In the genomic region with DNA sequence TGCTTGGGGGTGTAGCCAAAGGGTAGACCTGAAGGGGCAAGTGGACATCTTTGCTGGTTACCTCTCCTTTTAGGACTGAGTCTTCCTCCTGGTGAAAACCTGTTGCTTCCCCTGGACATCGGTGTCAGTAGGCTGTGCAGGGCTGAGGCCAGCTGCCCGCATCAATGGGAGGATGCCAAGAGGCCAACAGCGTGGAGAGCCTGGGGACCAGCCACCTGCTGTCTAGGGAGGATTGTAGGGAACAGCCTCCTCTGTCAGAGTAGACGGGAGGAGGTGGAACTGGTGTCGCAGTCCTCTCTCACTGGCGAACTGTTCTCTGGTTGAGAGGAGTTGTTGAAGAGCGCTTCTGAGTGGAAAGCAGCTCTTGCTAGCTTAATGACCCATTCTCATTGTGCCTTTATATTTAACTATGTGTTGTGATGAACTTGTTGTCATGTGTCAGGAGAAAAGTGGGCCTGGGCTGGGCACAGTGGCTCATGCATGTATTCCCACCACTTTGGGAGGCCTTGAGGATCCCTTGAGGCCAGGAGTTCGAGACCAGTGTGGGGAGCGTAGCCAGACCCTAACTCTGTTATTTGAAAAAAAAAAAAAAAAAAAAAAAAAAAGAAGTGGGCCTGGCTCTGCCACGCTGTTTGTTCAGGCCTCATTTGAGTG, we compare ENCODE assay signal across 9 cellular contexts. TPM values are rescaled to one million over a fixed set of nuclear protein-coding genes. Genes with fewer than 3 reads are reported as not detected.
A peak's percentile ranks its signal among the peaks of the same experiment; 100 is the strongest.
DNase-seq lines count a peak whose midpoint lies in the region; ATAC-seq lines count a peak whose summit lies in the region.
"Had no signal": no experiment of that assay in that cellular context is flagged by ENCODE, and none has a peak within 500 bp of the region (broad histone marks: within the 10 kb centered on the region; RNA-seq: fewer than 3 reads in every experiment).

No MANE protein-coding gene starts in this region.

- H3K27ac Mint-ChIP-seq in CD8-positive, alpha-beta memory T cell, result peak overlapping the region in 6 of 8 donors; percentile 4 to 92 (median 90)

- ATAC-seq in GM21737 (IDR thresholded peaks at IDR 0.05; ENCODE audit: unreplicated experiment), result no peak

- H3K4me1 Mint-ChIP-seq in CD8-positive, alpha-beta memory T cell, result peaks cover 19 to 47% (median 38%) of the 10 kb centered on the region in 3 donors

- H3K27me3 ChIP-seq in CD8-positive, alpha-beta memory T cell (ENCODE audit: insufficient read depth, low read length, poor library complexity, severe bottlenecking), result no peaks in the 10 kb centered on the region
- H3K27me3 ChIP-seq in ectodermal cell (ENCODE audit: control insufficient read depth, insufficient read depth, low read length, poor library complexity, severe bottlenecking), result no peaks in the 10 kb centered on the region
- H3K27me3 ChIP-seq in neuron (ENCODE audit: insufficient read depth, low read length), result no peaks in the 10 kb centered on the region

- no peak for DNase-seq in CD8-positive, alpha-beta memory T cell
- peak; percentile 22 for DNase-seq in NCI-H345 treated with DMSO at 0.1 percent for 48 hours (lab: John Stamatoyannopoulos, UW; ENCODE audit: unreplicated experiment)
- DNase-seq in hippocampal formation (lab: John Stamatoyannopoulos, UW), result no peak
- no peak for DNase-seq in RPMI8226
- DNase-seq in HCEC 1CT, result no peak

- peaks cover 0 to 41% (median 2%) of the 10 kb centered on the region in 3 donors for H3K36me3 Mint-ChIP-seq in CD8-positive, alpha-beta memory T cell

- H3K27ac ChIP-seq in CD8-positive, alpha-beta memory T cell (ENCODE audit: low read depth, low read length), result no peak overlapping the region
- H3K27ac ChIP-seq in ectodermal cell (ENCODE audit: insufficient read depth, low read depth, low read length, poor library complexity, severe bottlenecking), result no peak overlapping the region

- H3K36me3 ChIP-seq in CD8-positive, alpha-beta memory T cell (ENCODE audit: insufficient read depth, low read length), result peaks cover 6% of the 10 kb centered on the region
- H3K36me3 ChIP-seq in ectodermal cell (ENCODE audit: control insufficient read depth, insufficient read depth, low read length), result peaks cover 5% of the 10 kb centered on the region
- peaks cover 28% of the 10 kb centered on the region for H3K36me3 ChIP-seq in neuron (ENCODE audit: insufficient read depth, low read length)

- no peaks in the 10 kb centered on the region for H3K9me3 Mint-ChIP-seq in CD8-positive, alpha-beta memory T cell

- POLR2A ChIA-PET in CD8-positive, alpha-beta memory T cell (lab: Charles Lee), result interaction anchor here (1.1 to 2.0 kb wide), 3 partner anchors 55 to 141 kb away, joined by 3 to 10 read pairs (median 4); no protein-coding TSS in a partner anchor

- peaks cover 30% of the 10 kb centered on the region for H3K4me1 ChIP-seq in CD8-positive, alpha-beta memory T cell (ENCODE audit: insufficient read depth, low read length)
- H3K4me1 ChIP-seq in ectodermal cell (ENCODE audit: control insufficient read depth, insufficient read depth, low read length), result peaks cover 13% of the 10 kb centered on the region
- peaks cover 27% of the 10 kb centered on the region for H3K4me1 ChIP-seq in neuron (ENCODE audit: insufficient read depth, low read length)

- no peak overlapping the region for H3K4me3 ChIP-seq in CD8-positive, alpha-beta memory T cell (ENCODE audit: low read length)
- H3K4me3 ChIP-seq in ectodermal cell (ENCODE audit: insufficient read depth, low read depth, low read length) (peak overlapping the region; percentile 88), neuron (ENCODE audit: low read length) (peak overlapping the region; percentile 70)

- peak overlapping the region in 4 of 7 donors; percentile 5 to 27 (median 15) for H3K4me3 Mint-ChIP-seq in CD8-positive, alpha-beta memory T cell

- H3K9me3 ChIP-seq in CD8-positive, alpha-beta memory T cell (ENCODE audit: low read length), result no peaks in the 10 kb centered on the region
- H3K9me3 ChIP-seq in ectodermal cell (ENCODE audit: control insufficient read depth, low read length), result no peaks in the 10 kb centered on the region
- H3K9me3 ChIP-seq in neuron (ENCODE audit: low read length), result no peaks in the 10 kb centered on the region
- H3K9me3 ChIP-seq: HAP-1 had no signal

- H2AFZ ChIP-seq in neuron (ENCODE audit: low read depth, low read length), result no peak overlapping the region

- WGBS in ectodermal cell, 2 experiments, result 78 to 82% methylated on average over 9 to 10 of the region's 10 CpGs

- CTCF ChIA-PET in CD8-positive, alpha-beta memory T cell (lab: Charles Lee), result interaction anchor here (3.2 to 4.0 kb wide), 2 partner anchors 78 to 111 kb away, joined by 19 to 27 read pairs; a partner anchor contains a TSS

- H3K27me3 Mint-ChIP-seq in CD8-positive, alpha-beta memory T cell, result no peaks in the 10 kb centered on the region

RNA-seq across cellular contexts. Expression of a gene that starts 1.8 kb away (rescaled TPM):
- total RNA-seq in CD8-positive, alpha-beta memory T cell, result 1 to 10 TPM; 7.5 to 8.3 TPM
- 8.3 TPM for polyA plus RNA-seq in CD8-positive, alpha-beta memory T cell
- polyA plus RNA-seq in ectodermal cell (2013, experiment 1 of 4), result 31.2 TPM
- 34.3 TPM for polyA plus RNA-seq in ectodermal cell (2013, experiment 2 of 4)
- polyA plus RNA-seq in ectodermal cell (2013, experiment 3 of 4), result 25.2 TPM
- polyA plus RNA-seq in ectodermal cell (2013, experiment 4 of 4), result 28.2 TPM

RNA-seq across cellular contexts. Expression of a gene that starts 3.1 kb away (rescaled TPM):
- 10 to 100 TPM; 79.6 to 80.4 TPM for total RNA-seq in CD8-positive, alpha-beta memory T cell
- polyA plus RNA-seq in CD8-positive, alpha-beta memory T cell, result 76.4 TPM
- 160 TPM for polyA plus RNA-seq in ectodermal cell (2013, experiment 1 of 4)
- polyA plus RNA-seq in ectodermal cell (2013, experiment 2 of 4), result 175 TPM
- 108 TPM for polyA plus RNA-seq in ectodermal cell (2013, experiment 3 of 4)
- polyA plus RNA-seq in ectodermal cell (2013, experiment 4 of 4), result 117 TPM

RNA-seq across cellular contexts. Expression of a gene that starts 54.2 kb away (rescaled TPM):
- under 1 TPM; 0.57 to 0.62 TPM for total RNA-seq in CD8-positive, alpha-beta memory T cell
- 0.70 TPM for polyA plus RNA-seq in CD8-positive, alpha-beta memory T cell
- not detected for polyA plus RNA-seq in ectodermal cell (2013, experiment 1 of 4)
- 0.12 TPM for polyA plus RNA-seq in ectodermal cell (2013, experiment 2 of 4)
- not detected for polyA plus RNA-seq in ectodermal cell (2013, experiment 3 of 4)
- not detected for polyA plus RNA-seq in ectodermal cell (2013, experiment 4 of 4)
